Comparison of ENCODE assay signal across 17 cellular contexts in the genomic region with DNA sequence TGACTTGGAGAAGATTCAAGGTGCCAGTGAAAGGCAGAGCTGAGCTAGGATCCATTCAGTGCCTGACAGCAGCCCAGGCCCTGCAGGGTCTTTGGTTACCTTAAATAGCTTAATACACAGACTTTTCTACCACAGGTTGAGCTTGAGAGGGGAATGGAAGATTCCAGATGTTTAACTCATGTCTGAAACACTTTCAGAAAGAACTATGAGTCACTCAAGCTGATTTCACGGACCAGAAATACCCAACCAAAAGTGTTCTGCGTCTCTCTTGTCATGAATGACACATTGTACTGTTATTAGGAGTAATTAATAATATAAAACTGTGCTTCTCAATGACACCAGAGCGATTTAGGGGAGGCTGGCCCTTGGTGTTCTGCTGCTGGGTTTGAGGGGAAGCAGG. TPM values are rescaled to one million over a fixed set of nuclear protein-coding genes. Genes with fewer than 3 reads are reported as not detected.
DNase-seq lines count a peak whose midpoint lies in the region; ATAC-seq and TF ChIP-seq lines count a peak whose summit lies in the region.
"Had no signal": no experiment of that assay in that cellular context is flagged by ENCODE, and none has a peak within 500 bp of the region (broad histone marks: within the 10 kb centered on the region; RNA-seq: fewer than 3 reads in every experiment).

No MANE protein-coding gene starts in this region.

- ATAC-seq in right cardiac atrium (no peak), Right ventricle myocardium inferior (no peak), left colon (no peak)
- ATAC-seq: HCT116, HepG2 had no signal

- peak overlapping the region; percentile 62 for H3K27ac ChIP-seq in right cardiac atrium (ENCODE audit: low read length)
- H3K27ac ChIP-seq in spleen: no peak overlapping the region
- H3K27ac ChIP-seq: neural progenitor cell, vagina had no signal

- intact Hi-C loops in right cardiac atrium (cut with DNase I): no loop called here
- intact Hi-C loops in Right ventricle myocardium inferior (cut with DNase I): loop anchor here (10.0 kb wide), 1 partner anchor 369 kb away; no protein-coding TSS in a partner anchor
- intact Hi-C loops in spleen (cut with DNase I; ENCODE audit: low total_unique reads): no loop called here
- intact Hi-C loops in left colon (cut with DNase I, micrococcal nuclease): no loop called here

- DNase-seq in right cardiac atrium: no peak
- DNase-seq in Right ventricle myocardium inferior (ENCODE audit: missing footprints): no peak
- DNase-seq in astrocyte of the spinal cord (ENCODE audit: low read depth, low spot score): peak; percentile 77
- peak; percentile 56 for DNase-seq in glomerular visceral epithelial cell (ENCODE audit: extremely low spot score)
- no peak for DNase-seq in spleen
- no peak for DNase-seq in NCI-H1048 (lab: John Stamatoyannopoulos, UW)
- no peak for DNase-seq in left colon
- no peak for DNase-seq in stimulated activated CD4-positive, alpha-beta T cell treated with anti-CD3 and anti-CD28 coated beads, Interleukin-2, amount 100 ng/mL, for 48 hours
- DNase-seq: AML-193; DND-41; NCI-H1436; NCI-H526; stimulated activated CD8-positive, alpha-beta memory T cell treated with anti-CD3 and anti-CD28 coated beads, Interleukin-4, amount 100 ng/mL, for 48 hours had no signal

- TF ChIP-seq POLR2A in spleen (IDR thresholded peaks at IDR 0.05): no peak

- no peaks in the 10 kb centered on the region for H3K36me3 ChIP-seq in spleen
- H3K36me3 ChIP-seq: neural progenitor cell, vagina had no signal

- H3K4me3 ChIP-seq in right cardiac atrium (ENCODE audit: low read length) (no peak overlapping the region), astrocyte of the spinal cord (ENCODE audit: low read depth, low read length) (no peak overlapping the region), spleen (no peak overlapping the region)
- H3K4me3 ChIP-seq: neural progenitor cell, vagina had no signal

- peaks cover 10% of the 10 kb centered on the region for H3K4me1 ChIP-seq in right cardiac atrium (ENCODE audit: control insufficient read depth, insufficient read depth, low read length)
- H3K4me1 ChIP-seq in spleen: peaks cover 3 to 45% (median 21%) of the 10 kb centered on the region in 6 donors
- H3K4me1 ChIP-seq: neural progenitor cell had no signal

- TF ChIP-seq CTCF in astrocyte of the spinal cord (IDR thresholded peaks at IDR 0.05; ENCODE audit: low read depth, low read length) (no peak), spleen (IDR thresholded peaks at IDR 0.05 in 8 of 11, conservative IDR thresholded peaks at IDR 0.05 in 3 of 11) (no peak)

- in situ Hi-C loops in astrocyte of the spinal cord (cut with HindIII; ENCODE audit: low sequenced_read_pairs): no loop called here

- whole genome bisulfite sequencing in right cardiac atrium: 60% methylated on average over 3 of the region's 3 CpGs
- 63 to 90% (median 71%) methylated on average over 3 of the region's 3 CpGs for WGBS in spleen, 5 donors

- H3K9me3 ChIP-seq in right cardiac atrium (ENCODE audit: control insufficient read depth, low read length): no peaks in the 10 kb centered on the region
- H3K9me3 ChIP-seq in spleen: no peaks in the 10 kb centered on the region
- H3K9me3 ChIP-seq: vagina had no signal

- H3K27me3 ChIP-seq in right cardiac atrium (ENCODE audit: control insufficient read depth, insufficient read depth): no peaks in the 10 kb centered on the region
- H3K27me3 ChIP-seq in spleen (replicated peaks in 1 of 7): peaks cover 0 to 5% (median 0%) of the 10 kb centered on the region in 7 donors
- H3K27me3 ChIP-seq: vagina had no signal

RNA-seq across cellular contexts. Expression of gene PMEPA1, which starts 6.4 kb away (rescaled TPM):
- total RNA-seq in right cardiac atrium (10 to 100 TPM; 31.7 to 82.0 (median 44.3) TPM), Right ventricle myocardium inferior (23.9 TPM), spleen (10 to 100 TPM in 5 of 7 donors, 1 to 10 TPM in 2; 7.3 to 15.7 (median 10.9) TPM), left colon (10 to 100 TPM; 15.0 to 41.6 TPM)
- polyA plus RNA-seq in right cardiac atrium (17.3 TPM), spleen (1 to 10 TPM; 4.8 to 7.9 (median 6.7) TPM)
- total RNA-seq: HepG2 had no signal
- polyA plus RNA-seq: HepG2 had no signal

Comparison
In these comparisons a context has a peak if more than half of its experiments do, and no peak if none do; other contexts are left out.
1. DNase-seq: peak in astrocyte of the spinal cord (single experiment) and glomerular visceral epithelial cell (single experiment); none in right cardiac atrium (0 of 3), Right ventricle myocardium inferior (single experiment), spleen (single experiment), NCI-H1048 (single experiment), left colon (0 of 2) and stimulated activated CD4-positive, alpha-beta T cell treated with anti-CD3 and anti-CD28 coated beads, Interleukin-2, amount 100 ng/mL, for 48 hours (0 of 2).